Comparison of ENCODE assay signal across 28 cellular contexts in genomic region chr3:53551324-53551723, GRCh38. TPM values are rescaled to one million over a fixed set of nuclear protein-coding genes. Genes with fewer than 3 reads are reported as not detected.
"Had no signal": no experiment of that assay in that cellular context is flagged by ENCODE, and none has a peak within 500 bp of the region (broad histone marks: within the 10 kb centered on the region; RNA-seq: fewer than 3 reads in every experiment).

No MANE protein-coding gene starts in this region.

- H3K9me3 Mint-ChIP-seq: activated CD8-positive, alpha-beta T cell treated with anti-CD3 and anti-CD28 coated beads for 36 hours; dendritic cell treated with granulocyte-macrophage colony-stimulating factor and Interleukin-4, amounts not matched to agents 40 ng/mL and 50 ng/mL, for 4 days; immature natural killer cell; mesothelial cell of epicardium; naive thymus-derived CD8-positive, alpha-beta T cell; neural progenitor cell; stimulated activated naive CD8-positive, alpha-beta T cell treated with anti-CD3 and anti-CD28 coated beads, Interleukin-15, Interleukin-2, amounts not matched to agents 100 ng/mL and 50 ng/mL, for 24 hours had no signal

- H3K4me1 Mint-ChIP-seq: activated CD8-positive, alpha-beta memory T cell treated with anti-CD3 and anti-CD28 coated beads, Interleukin-2, amount 10 ng/mL, durations not matched to agents 7 days and 5 days; naive thymus-derived CD8-positive, alpha-beta T cell had no signal

- H3K36me3 ChIP-seq: cardiac muscle cell, left ventricle myocardium inferior, neural progenitor cell, sigmoid colon, tibial artery, WERI-Rb-1 had no signal

- DNase-seq: activated CD4-positive, alpha-beta T cell treated with anti-CD3 and anti-CD28 coated beads for 1 hour; activated CD8-positive, alpha-beta memory T cell treated with anti-CD3 and anti-CD28 coated beads, Interleukin-2, amount 10 ng/mL, durations not matched to agents 7 days and 5 days; activated CD8-positive, alpha-beta T cell treated with anti-CD3 and anti-CD28 coated beads for 36 hours; activated naive CD4-positive, alpha-beta T cell; activated T-cell treated with anti-CD3 and anti-CD28 coated beads for 4 hours; effector CD4-positive, alpha-beta T cell; erythroblast; foreskin melanocyte; glutamatergic neuron; immature natural killer cell; kidney glomerular epithelial cell; left ventricle myocardium inferior; naive thymus-derived CD8-positive, alpha-beta T cell; retina; sigmoid colon; stimulated activated CD4-positive, alpha-beta T cell treated with anti-CD3 and anti-CD28 coated beads, Interleukin-4, amount 100 ng/mL, for 1 hour; T-helper 1 cell; tibial artery; WERI-Rb-1 had no signal

- H3K27me3 ChIP-seq: cardiac muscle cell, hepatocyte, neural progenitor cell, sigmoid colon, tibial artery had no signal

- H3K4me3 Mint-ChIP-seq: activated CD8-positive, alpha-beta memory T cell treated with anti-CD3 and anti-CD28 coated beads, Interleukin-2, amount 10 ng/mL, durations not matched to agents 7 days and 5 days; activated CD8-positive, alpha-beta T cell treated with anti-CD3 and anti-CD28 coated beads for 36 hours; activated naive CD8-positive, alpha-beta T cell; dendritic cell treated with granulocyte-macrophage colony-stimulating factor and Interleukin-4, amounts not matched to agents 40 ng/mL and 50 ng/mL, for 4 days; immature natural killer cell; mesothelial cell of epicardium; naive thymus-derived CD8-positive, alpha-beta T cell; neural progenitor cell; stimulated activated naive CD8-positive, alpha-beta T cell treated with anti-CD3 and anti-CD28 coated beads, Interleukin-15, Interleukin-2, amounts not matched to agents 100 ng/mL and 50 ng/mL, for 24 hours had no signal

- H3K79me2 ChIP-seq: hepatocyte had no signal

- H3K4me1 ChIP-seq: tibial artery had no signal

- H3K27ac Mint-ChIP-seq: activated CD8-positive, alpha-beta memory T cell treated with anti-CD3 and anti-CD28 coated beads, Interleukin-2, amount 10 ng/mL, durations not matched to agents 7 days and 5 days; activated CD8-positive, alpha-beta T cell treated with anti-CD3 and anti-CD28 coated beads for 36 hours; activated naive CD8-positive, alpha-beta T cell; dendritic cell treated with granulocyte-macrophage colony-stimulating factor and Interleukin-4, amounts not matched to agents 40 ng/mL and 50 ng/mL, for 4 days; immature natural killer cell; mesothelial cell of epicardium; naive thymus-derived CD8-positive, alpha-beta T cell; neural progenitor cell; stimulated activated naive CD8-positive, alpha-beta T cell treated with anti-CD3 and anti-CD28 coated beads, Interleukin-15, Interleukin-2, amounts not matched to agents 100 ng/mL and 50 ng/mL, for 24 hours had no signal

- H3K9ac ChIP-seq: neural progenitor cell had no signal

- H3K4me2 ChIP-seq: hepatocyte, neural progenitor cell, smooth muscle cell had no signal

- H3K36me3 Mint-ChIP-seq: activated CD8-positive, alpha-beta memory T cell treated with anti-CD3 and anti-CD28 coated beads, Interleukin-2, amount 10 ng/mL, durations not matched to agents 7 days and 5 days; activated naive CD8-positive, alpha-beta T cell; immature natural killer cell; mesothelial cell of epicardium; naive thymus-derived CD8-positive, alpha-beta T cell; neural progenitor cell had no signal

- H3K27ac ChIP-seq: cardiac muscle cell, hepatocyte, left ventricle myocardium inferior, neural progenitor cell, sigmoid colon, tibial artery, WERI-Rb-1 had no signal

- ATAC-seq: activated CD8-positive, alpha-beta memory T cell treated with anti-CD3 and anti-CD28 coated beads, Interleukin-2, amount 10 ng/mL, durations not matched to agents 7 days and 5 days; activated CD8-positive, alpha-beta T cell treated with anti-CD3 and anti-CD28 coated beads for 36 hours; naive thymus-derived CD8-positive, alpha-beta T cell had no signal

- H3K9me3 ChIP-seq: left ventricle myocardium inferior, sigmoid colon, tibial artery had no signal

- H2AFZ ChIP-seq: hepatocyte, neural progenitor cell had no signal

- H3K4me3 ChIP-seq: cardiac muscle cell, hepatocyte, left ventricle myocardium inferior, neural progenitor cell, sigmoid colon, smooth muscle cell, tibial artery had no signal

RNA-seq across cellular contexts. Expression of gene CACNA1D, which starts 56.9 kb away (rescaled TPM):
- total RNA-seq: activated CD8-positive, alpha-beta T cell treated with anti-CD3 and anti-CD28 coated beads for 36 hours; lung microvascular endothelial cell; naive thymus-derived CD8-positive, alpha-beta T cell had no signal
